Comparison of ENCODE assay signal across 17 cellular contexts in genomic region chr5:143896471-143896870, GRCh38.
"Had no signal": no experiment of that assay in that cellular context is flagged by ENCODE, and none has a peak within 500 bp of the region (broad histone marks: within the 10 kb centered on the region; RNA-seq: fewer than 3 reads in every experiment).

No MANE protein-coding gene starts in this region.

- H3K27ac ChIP-seq: coronary artery, psoas muscle, right lobe of liver, upper lobe of left lung had no signal

- H3K36me3 ChIP-seq: right lobe of liver, upper lobe of left lung had no signal

- ATAC-seq: activated CD4-positive, CD25-positive, alpha-beta regulatory T cell treated with anti-CD3 and anti-CD28 coated beads, Interleukin-2, amount 50 U/mL, for 24 hours; left colon; natural killer cell treated with Interleukin-12 subunit alpha and Interleukin-12 subunit beta and Interleukin-15 and Interleukin-18, amount 100 ng/mL, for 72 hours; psoas muscle; right lobe of liver had no signal

- H3K9me3 ChIP-seq: psoas muscle, right lobe of liver, upper lobe of left lung had no signal

- H3K4me3 ChIP-seq: coronary artery, lung, psoas muscle, right lobe of liver, upper lobe of left lung had no signal

- H3K4me1 ChIP-seq: psoas muscle, upper lobe of left lung had no signal

- H3K27me3 ChIP-seq: right lobe of liver, upper lobe of left lung had no signal

- DNase-seq: activated CD8-positive, alpha-beta memory T cell treated with anti-CD3 and anti-CD28 coated beads, Interleukin-2, amount 50 U/mL, for 48 hours; activated naive CD4-positive, alpha-beta T cell treated with Interleukin-2 at 50 U/mL for 16 hours; activated naive CD8-positive, alpha-beta T cell treated with anti-CD3 and anti-CD28 coated beads, Interleukin-2, amount 50 U/mL, for 24 hours; caudate nucleus; effector CD4-positive, alpha-beta T cell; glutamatergic neuron; left colon; psoas muscle; right lobe of liver; stimulated activated CD4-positive, alpha-beta T cell treated with anti-CD3 and anti-CD28 coated beads, Interleukin-12 subunit alpha, Interleukin-12 subunit beta, amount 100 ng/mL, for 4 hours; stimulated activated naive CD4-positive, alpha-beta T cell treated with Interleukin-2 at 50 U/mL for 16 hours; T-helper 2 cell; upper lobe of left lung had no signal
